In genomic region chr11:69111578-69112247, GRCh38 we compare ENCODE assay signal across 24 cellular contexts. TPM values are rescaled to one million over a fixed set of nuclear protein-coding genes. Genes with fewer than 3 reads are reported as not detected.
"Had no signal": no experiment of that assay in that cellular context is flagged by ENCODE, and none has a peak within 500 bp of the region (broad histone marks: within the 10 kb centered on the region; RNA-seq: fewer than 3 reads in every experiment).

No MANE protein-coding gene starts in this region.

- H3K36me3 Mint-ChIP-seq: natural killer cell treated with Interleukin-12 subunit alpha and Interleukin-12 subunit beta and Interleukin-15 and Interleukin-18, amount 100 ng/mL, for 72 hours had no signal

- ATAC-seq: activated T-cell treated with anti-CD3 and anti-CD28 coated beads, Interleukin-2, amount 50 U/mL, for 4 hours; gastroesophageal sphincter; heart left ventricle; left colon; natural killer cell treated with Interleukin-12 subunit alpha and Interleukin-12 subunit beta and Interleukin-15 and Interleukin-18, amount 100 ng/mL, for 72 hours; stimulated activated naive B cell treated with anti-CD40 and anti-IgM and Interleukin-4, amounts not matched to agents 10 μg/mL and 1 μg/mL and 100 μg/mL, for 72 hours; WTC11 had no signal

- H2AFZ ChIP-seq: parathyroid adenoma had no signal

- H3K9ac ChIP-seq: parathyroid adenoma had no signal

- H3K27me3 ChIP-seq: adrenal gland, breast epithelium, gastroesophageal sphincter, heart left ventricle, upper lobe of left lung had no signal

- H3K4me1 Mint-ChIP-seq: stimulated activated naive B cell treated with anti-CD40 and anti-IgM and Interleukin-4, amounts not matched to agents 10 μg/mL and 1 μg/mL and 100 μg/mL, for 72 hours; WTC11 had no signal

- H3K79me2 ChIP-seq: parathyroid adenoma had no signal

- FAIRE-seq: astrocyte had no signal

- H3K36me3 ChIP-seq: adrenal gland, breast epithelium, heart left ventricle, thoracic aorta, upper lobe of left lung had no signal

- H3K27ac Mint-ChIP-seq: activated naive CD8-positive, alpha-beta T cell; activated T-helper 2 cell treated with anti-CD3 and anti-CD28 coated beads, Interferon-gamma antibody, Interleukin-2, Interleukin-4, amounts not matched to agents 10 μg/mL and 5 μg/mL and 100 μg/mL, durations not matched to agents 14 hours and 24 hours and 36 hours; natural killer cell treated with Interleukin-12 subunit alpha and Interleukin-12 subunit beta and Interleukin-15 and Interleukin-18, amount 100 ng/mL, for 72 hours; stimulated activated naive B cell treated with anti-CD40 and anti-IgM and Interleukin-4, amounts not matched to agents 10 μg/mL and 1 μg/mL and 100 μg/mL, for 72 hours; WTC11 had no signal

- H3K27ac ChIP-seq: adrenal gland, breast epithelium, coronary artery, gastroesophageal sphincter, heart left ventricle, parathyroid adenoma, thoracic aorta, upper lobe of left lung had no signal

- H3K4me3 ChIP-seq: adrenal gland, breast epithelium, coronary artery, gastroesophageal sphincter, heart left ventricle, lung, thoracic aorta, upper lobe of left lung had no signal

- H3K27me3 Mint-ChIP-seq: activated naive CD8-positive, alpha-beta T cell had no signal

- H3K9me3 ChIP-seq: adrenal gland, breast epithelium, gastroesophageal sphincter, heart left ventricle, thoracic aorta, upper lobe of left lung had no signal

- H3K4me3 Mint-ChIP-seq: activated naive CD8-positive, alpha-beta T cell; activated T-cell treated with anti-CD3 and anti-CD28 coated beads, Interleukin-2, amount 50 U/mL, for 4 hours; natural killer cell treated with Interleukin-12 subunit alpha and Interleukin-12 subunit beta and Interleukin-15 and Interleukin-18, amount 100 ng/mL, for 72 hours; stimulated activated naive B cell treated with anti-CD40 and anti-IgM and Interleukin-4, amounts not matched to agents 10 μg/mL and 1 μg/mL and 100 μg/mL, for 72 hours; WTC11 had no signal

- DNase-seq: activated CD4-positive, alpha-beta T cell treated with anti-CD3 and anti-CD28 coated beads, Interleukin-2, amount 50 U/mL, for 48 hours; activated CD8-positive, alpha-beta memory T cell treated with anti-CD3 and anti-CD28 coated beads, Interleukin-2, amount 50 U/mL, for 48 hours; activated naive CD4-positive, alpha-beta T cell; activated T-cell treated with anti-CD3 and anti-CD28 coated beads, Interleukin-2, amount 50 U/mL, for 4 hours; adrenal gland; islet precursor cell; left colon; stimulated activated CD4-positive, alpha-beta T cell treated with anti-CD3 and anti-CD28 coated beads, Interleukin-2, amount 100 ng/mL, for 48 hours; stimulated activated CD8-positive, alpha-beta memory T cell treated with anti-CD3 and anti-CD28 coated beads, Interleukin-4, amount 100 ng/mL, for 48 hours; stimulated activated naive B cell treated with anti-CD40 and anti-IgM and Interleukin-4, amounts not matched to agents 10 μg/mL and 1 μg/mL and 100 μg/mL, for 72 hours; T-helper 1 cell had no signal

- H3K4me1 ChIP-seq: adrenal gland, breast epithelium had no signal

RNA-seq across cellular contexts. Expression of gene SMIM38, which starts 44.0 kb away (rescaled TPM):
- total RNA-seq: astrocyte had no signal
